8 cellular contexts compared by ENCODE assay signal in the genomic region with DNA sequence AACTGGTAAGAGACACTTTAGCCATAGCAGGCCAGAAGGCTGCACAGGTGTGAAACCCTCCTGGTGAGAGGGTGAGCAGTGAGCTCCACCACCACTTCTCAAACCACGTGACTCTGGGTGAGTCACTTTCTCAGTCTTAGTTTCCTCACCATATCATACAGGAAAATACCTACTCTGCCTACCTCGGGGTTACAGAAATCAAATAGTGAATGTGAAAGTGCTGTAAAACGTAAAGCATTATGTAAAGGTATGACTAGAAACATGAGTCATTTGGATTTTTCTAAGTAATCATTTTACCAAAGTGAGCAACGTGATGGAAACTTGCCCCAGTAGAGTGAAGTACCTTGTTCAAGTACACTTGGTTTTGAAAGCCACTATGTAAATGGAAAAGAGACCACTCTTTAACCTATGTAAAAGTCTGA. TPM values are rescaled to one million over a fixed set of nuclear protein-coding genes. Genes with fewer than 3 reads are reported as not detected.
DNase-seq lines count a peak whose midpoint lies in the region; ATAC-seq and TF ChIP-seq lines count a peak whose summit lies in the region.

No MANE protein-coding gene starts in this region.

- DNase-seq in amniotic epithelial cell (ENCODE audit: low read depth) (peak; percentile 62), C1 segment of cervical spinal cord (lab: John Stamatoyannopoulos, UW) (no peak), NCI-H526 (lab: John Stamatoyannopoulos, UW) (no peak), GM03348 (ENCODE audit: low spot score) (no peak)
- peak; percentile 90 for DNase-seq in natural killer cell treated with Interleukin-12 subunit alpha and Interleukin-12 subunit beta and Interleukin-15 and Interleukin-18, amount 100 ng/mL, for 72 hours (ENCODE audit: low spot score)

- H3K4me3 Mint-ChIP-seq in natural killer cell treated with Interleukin-12 subunit alpha and Interleukin-12 subunit beta and Interleukin-15 and Interleukin-18, amount 100 ng/mL, for 72 hours: peak overlapping the region; percentile 82

- H3K4me1 Mint-ChIP-seq in natural killer cell treated with Interleukin-12 subunit alpha and Interleukin-12 subunit beta and Interleukin-15 and Interleukin-18, amount 100 ng/mL, for 72 hours (ENCODE audit: low read depth in 2 of 2): peaks cover 69 to 85% of the 10 kb centered on the region in 2 donors

- H3K27ac Mint-ChIP-seq in natural killer cell treated with Interleukin-12 subunit alpha and Interleukin-12 subunit beta and Interleukin-15 and Interleukin-18, amount 100 ng/mL, for 72 hours: peak overlapping the region; percentile 96 to 99

- H3K9me3 Mint-ChIP-seq in natural killer cell treated with Interleukin-12 subunit alpha and Interleukin-12 subunit beta and Interleukin-15 and Interleukin-18, amount 100 ng/mL, for 72 hours: peaks cover 4% of the 10 kb centered on the region

- H3K27me3 Mint-ChIP-seq in natural killer cell treated with Interleukin-12 subunit alpha and Interleukin-12 subunit beta and Interleukin-15 and Interleukin-18, amount 100 ng/mL, for 72 hours: no peaks in the 10 kb centered on the region

- ATAC-seq in GM18858 (IDR thresholded peaks at IDR 0.05; ENCODE audit: unreplicated experiment): peak; percentile 89
- peak; percentile 88 for ATAC-seq in HG02885 (IDR thresholded peaks at IDR 0.05; ENCODE audit: poor library complexity, unreplicated experiment)
- ATAC-seq in SK-N-SH treated with all-trans-retinoic acid at 6 μM for 48 hours: peak; percentile 29; the same call in 2 of the 3 replicates
- peak; percentile 88 to 94 for ATAC-seq in natural killer cell treated with Interleukin-12 subunit alpha and Interleukin-12 subunit beta and Interleukin-15 and Interleukin-18, amount 100 ng/mL, for 72 hours

- H3K36me3 Mint-ChIP-seq in natural killer cell treated with Interleukin-12 subunit alpha and Interleukin-12 subunit beta and Interleukin-15 and Interleukin-18, amount 100 ng/mL, for 72 hours: peaks cover 15% of the 10 kb centered on the region

TF ChIP-seq in SK-N-SH treated with all-trans-retinoic acid at 6 μM for 48 hours, 23 proteins besides CTCF, POLR2A, EP300 and RAD21:
- TF ChIP-seq ZNF70 (CRISPR knock-in tag; IDR thresholded peaks at IDR 0.05): no peak
- no peak for TF ChIP-seq ZFP30 (CRISPR knock-in tag; IDR thresholded peaks at IDR 0.05)
- TF ChIP-seq CSDC2 (CRISPR knock-in tag; IDR thresholded peaks at IDR 0.05): 0 out of 2 replicates have a peak, but pooled peaks have one; percentile 22
- no peak for TF ChIP-seq BACH2 (CRISPR knock-in tag; IDR thresholded peaks at IDR 0.05; ENCODE audit: borderline replicate concordance)

RNA-seq across cellular contexts. Expression of a gene that starts 40.4 kb away (rescaled TPM):
- total RNA-seq in natural killer cell treated with Interleukin-12 subunit alpha and Interleukin-12 subunit beta and Interleukin-15 and Interleukin-18, amount 100 ng/mL, for 72 hours: 10 to 100 TPM; 51.4 to 78.6 TPM

Comparison
In these comparisons a context has a peak if more than half of its experiments do, and no peak if none do; other contexts are left out.
1. ATAC-seq: peak in every context shown above with its lines; median percentile 91 in natural killer cell treated with Interleukin-12 subunit alpha and Interleukin-12 subunit beta and Interleukin-15 and Interleukin-18, amount 100 ng/mL, for 72 hours; 89 in GM18858; 88 in HG02885; 29 in SK-N-SH treated with all-trans-retinoic acid at 6 μM for 48 hours.
2. DNase-seq: peak in amniotic epithelial cell (single experiment) and natural killer cell treated with Interleukin-12 subunit alpha and Interleukin-12 subunit beta and Interleukin-15 and Interleukin-18, amount 100 ng/mL, for 72 hours (single experiment); none in C1 segment of cervical spinal cord (0 of 14), NCI-H526 (0 of 2) and GM03348 (single experiment).